In the genomic region with DNA sequence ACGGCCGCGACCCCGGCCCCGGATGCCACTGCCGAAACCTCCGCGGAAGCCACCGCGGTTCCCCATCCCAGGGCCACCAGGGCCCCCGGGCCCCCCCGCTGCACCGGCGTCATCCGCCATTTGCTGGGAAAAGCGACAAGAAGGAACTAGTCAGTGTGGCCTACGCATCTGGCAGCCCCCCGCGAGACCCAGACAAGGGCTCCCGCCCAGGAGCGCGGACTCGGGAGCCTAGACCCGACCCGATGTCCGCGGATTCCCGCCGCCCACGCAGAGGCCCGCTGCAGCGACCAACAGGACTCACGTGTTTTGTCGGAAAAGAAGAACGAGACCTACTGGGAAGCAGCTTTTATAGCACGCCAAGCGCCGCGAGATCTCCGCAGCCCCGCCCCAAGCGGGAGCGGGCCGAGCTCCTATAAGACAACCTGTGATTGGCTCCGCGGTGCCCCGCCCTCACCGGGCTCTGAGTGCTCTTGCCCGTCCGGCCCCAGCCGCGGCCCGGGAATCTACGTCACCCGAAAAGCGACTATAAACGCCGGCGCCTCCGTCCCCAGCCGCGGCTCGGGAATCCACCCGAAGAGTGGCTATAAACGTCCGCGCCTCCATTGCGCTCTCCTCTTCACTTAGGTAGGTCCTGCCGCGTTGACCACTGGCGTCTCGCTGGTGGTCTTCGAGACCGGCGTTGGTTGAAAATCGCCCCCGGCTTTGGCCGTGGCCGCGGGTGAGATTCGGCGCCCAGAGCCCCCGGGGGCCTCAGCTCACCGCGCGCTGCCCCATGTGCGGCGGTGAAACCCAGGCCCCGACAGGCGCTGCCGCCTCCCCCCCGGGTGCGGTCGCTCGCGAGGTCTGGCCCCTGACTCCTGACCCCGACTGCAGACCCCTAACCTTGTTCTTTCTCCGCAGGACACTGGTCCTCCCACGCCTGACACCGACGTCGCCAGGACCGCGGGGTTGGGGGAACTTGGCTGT, we compare ENCODE assay signal across 1 cellular context.
TF ChIP-seq lines count a peak whose summit lies in the region.

A gene (minus strand): TSS at position 321 of the 966 bp plus-strand sequence. CDS start 201 bp downstream, at position 120.

TF ChIP-seq in HepG2, 621 proteins besides CTCF, POLR2A, EP300 and RAD21 (continued from another document and continues in another):
- TF ChIP-seq, protein P1, sequence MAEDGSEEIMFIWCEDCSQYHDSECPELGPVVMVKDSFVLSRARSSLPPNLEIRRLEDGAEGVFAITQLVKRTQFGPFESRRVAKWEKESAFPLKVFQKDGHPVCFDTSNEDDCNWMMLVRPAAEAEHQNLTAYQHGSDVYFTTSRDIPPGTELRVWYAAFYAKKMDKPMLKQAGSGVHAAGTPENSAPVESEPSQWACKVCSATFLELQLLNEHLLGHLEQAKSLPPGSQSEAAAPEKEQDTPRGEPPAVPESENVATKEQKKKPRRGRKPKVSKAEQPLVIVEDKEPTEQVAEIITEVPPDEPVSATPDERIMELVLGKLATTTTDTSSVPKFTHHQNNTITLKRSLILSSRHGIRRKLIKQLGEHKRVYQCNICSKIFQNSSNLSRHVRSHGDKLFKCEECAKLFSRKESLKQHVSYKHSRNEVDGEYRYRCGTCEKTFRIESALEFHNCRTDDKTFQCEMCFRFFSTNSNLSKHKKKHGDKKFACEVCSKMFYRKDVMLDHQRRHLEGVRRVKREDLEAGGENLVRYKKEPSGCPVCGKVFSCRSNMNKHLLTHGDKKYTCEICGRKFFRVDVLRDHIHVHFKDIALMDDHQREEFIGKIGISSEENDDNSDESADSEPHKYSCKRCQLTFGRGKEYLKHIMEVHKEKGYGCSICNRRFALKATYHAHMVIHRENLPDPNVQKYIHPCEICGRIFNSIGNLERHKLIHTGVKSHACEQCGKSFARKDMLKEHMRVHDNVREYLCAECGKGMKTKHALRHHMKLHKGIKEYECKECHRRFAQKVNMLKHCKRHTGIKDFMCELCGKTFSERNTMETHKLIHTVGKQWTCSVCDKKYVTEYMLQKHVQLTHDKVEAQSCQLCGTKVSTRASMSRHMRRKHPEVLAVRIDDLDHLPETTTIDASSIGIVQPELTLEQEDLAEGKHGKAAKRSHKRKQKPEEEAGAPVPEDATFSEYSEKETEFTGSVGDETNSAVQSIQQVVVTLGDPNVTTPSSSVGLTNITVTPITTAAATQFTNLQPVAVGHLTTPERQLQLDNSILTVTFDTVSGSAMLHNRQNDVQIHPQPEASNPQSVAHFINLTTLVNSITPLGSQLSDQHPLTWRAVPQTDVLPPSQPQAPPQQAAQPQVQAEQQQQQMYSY (CRISPR knock-in tag; IDR thresholded peaks at IDR 0.05), result 0 out of 2 replicates have a peak, but pooled peaks have one; percentile 47
- TF ChIP-seq ZNF251 (CRISPR knock-in tag; IDR thresholded peaks at IDR 0.05) (no peak), EZH2 (conservative IDR thresholded peaks at IDR 0.05; ENCODE audit: low read depth, low read length) (no peak), ZNF878 (CRISPR knock-in tag; IDR thresholded peaks at IDR 0.05) (0 out of 2 replicates have a peak, but pooled peaks have one; percentile 3), SRY (CRISPR knock-in tag; IDR thresholded peaks at IDR 0.05) (peak; percentile 92), TP53 (CRISPR knock-in tag; conservative IDR thresholded peaks at IDR 0.05) (peak; percentile 81; the same call in 1 of the 2 replicates), ZNF75D (CRISPR knock-in tag; IDR thresholded peaks at IDR 0.05; ENCODE audit: borderline replicate concordance) (no peak), ZNF235 (CRISPR knock-in tag; IDR thresholded peaks at IDR 0.05; ENCODE audit: borderline replicate concordance) (peak; percentile 79; the same call in 1 of the 2 replicates), CENPX (CRISPR knock-in tag; IDR thresholded peaks at IDR 0.05) (no peak), MEIS1 (CRISPR knock-in tag; IDR thresholded peaks at IDR 0.05; ENCODE audit: borderline replicate concordance) (no peak), FOXA1 (IDR thresholded peaks at IDR 0.05) (no peak), FOXA1 (CRISPR knock-in tag; IDR thresholded peaks at IDR 0.05) (no peak), ZNF790 (CRISPR knock-in tag; IDR thresholded peaks at IDR 0.05; ENCODE audit: borderline replicate concordance) (peak; percentile 91; the same call in 1 of the 2 replicates), ATF1 (CRISPR knock-in tag; IDR thresholded peaks at IDR 0.05) (peak; percentile 96), ARID2 (CRISPR knock-in tag; IDR thresholded peaks at IDR 0.05; ENCODE audit: borderline replicate concordance) (no peak), YEATS2 (CRISPR knock-in tag; IDR thresholded peaks at IDR 0.05; ENCODE audit: borderline replicate concordance) (peak; percentile 100), NFRKB (IDR thresholded peaks at IDR 0.05) (no peak), ZNF737 (CRISPR knock-in tag; IDR thresholded peaks at IDR 0.05; ENCODE audit: borderline replicate concordance) (no peak; the same call in 1 of the 2 replicates), SP4 (CRISPR knock-in tag; IDR thresholded peaks at IDR 0.05) (peak; percentile 77; the same call in 1 of the 2 replicates), ZNF761 (CRISPR knock-in tag; conservative IDR thresholded peaks at IDR 0.05) (0 out of 2 replicates have a peak, but pooled peaks have one; percentile 30), ZNF3 (CRISPR knock-in tag; IDR thresholded peaks at IDR 0.05) (no peak), ZIK1 (CRISPR knock-in tag; IDR thresholded peaks at IDR 0.05; ENCODE audit: borderline replicate concordance, low read depth) (peak; percentile 49; the same call in 1 of the 2 replicates), SMAD1 (CRISPR knock-in tag; IDR thresholded peaks at IDR 0.05; ENCODE audit: borderline replicate concordance, low read depth) (no peak), HCFC1 (IDR thresholded peaks at IDR 0.05; ENCODE audit: low read depth, low read length) (peak; percentile 63), CHD2 (IDR thresholded peaks at IDR 0.05; ENCODE audit: low read depth, low read length) (peak; percentile 95), ZFAT (CRISPR knock-in tag; conservative IDR thresholded peaks at IDR 0.05) (no peak), PLRG1 (conservative IDR thresholded peaks at IDR 0.05) (no peak), HOXA3 (CRISPR knock-in tag; IDR thresholded peaks at IDR 0.05) (peak; percentile 61), AKAP8 (CRISPR knock-in tag; IDR thresholded peaks at IDR 0.05) (no peak), PCBP2 (optimal IDR thresholded peaks at IDR 0.05; ENCODE audit: low read depth, low read length, poor library complexity, severe bottlenecking) (no peak), PAF1 (CRISPR knock-in tag; IDR thresholded peaks at IDR 0.05) (no peak), ZSCAN29 (CRISPR knock-in tag; conservative IDR thresholded peaks at IDR 0.05) (no peak), ZNF788 (CRISPR knock-in tag; IDR thresholded peaks at IDR 0.05; ENCODE audit: borderline replicate concordance) (peak; percentile 75; the same call in 1 of the 2 replicates), MAFG (CRISPR knock-in tag; IDR thresholded peaks at IDR 0.05) (no peak), ZNF605 (CRISPR knock-in tag; IDR thresholded peaks at IDR 0.05) (peak; percentile 23; the same call in 1 of the 2 replicates), HDAC1 (CRISPR knock-in tag; IDR thresholded peaks at IDR 0.05) (peak; percentile 87), ZNF441 (CRISPR knock-in tag; IDR thresholded peaks at IDR 0.05; ENCODE audit: borderline replicate concordance) (no peak), KDM5A (IDR thresholded peaks at IDR 0.05; ENCODE audit: borderline replicate concordance, low read length) (peak; percentile 76), SYNCRIP (IDR thresholded peaks at IDR 0.05; ENCODE audit: insufficient read depth, low read depth, low read length) (no peak), WIZ (CRISPR knock-in tag; IDR thresholded peaks at IDR 0.05) (no peak), ONECUT2 (CRISPR knock-in tag; IDR thresholded peaks at IDR 0.05) (no peak), ZNF567 (CRISPR knock-in tag; IDR thresholded peaks at IDR 0.05; ENCODE audit: borderline replicate concordance) (0 out of 2 replicates have a peak, but pooled peaks have one; percentile 32), ARNTL (CRISPR knock-in tag; IDR thresholded peaks at IDR 0.05) (peak; percentile 82)
- TF ChIP-seq, protein P2, sequence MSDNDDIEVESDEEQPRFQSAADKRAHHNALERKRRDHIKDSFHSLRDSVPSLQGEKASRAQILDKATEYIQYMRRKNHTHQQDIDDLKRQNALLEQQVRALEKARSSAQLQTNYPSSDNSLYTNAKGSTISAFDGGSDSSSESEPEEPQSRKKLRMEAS (IDR thresholded peaks at IDR 0.05), result peak; percentile 92
- TF ChIP-seq, protein P3, sequence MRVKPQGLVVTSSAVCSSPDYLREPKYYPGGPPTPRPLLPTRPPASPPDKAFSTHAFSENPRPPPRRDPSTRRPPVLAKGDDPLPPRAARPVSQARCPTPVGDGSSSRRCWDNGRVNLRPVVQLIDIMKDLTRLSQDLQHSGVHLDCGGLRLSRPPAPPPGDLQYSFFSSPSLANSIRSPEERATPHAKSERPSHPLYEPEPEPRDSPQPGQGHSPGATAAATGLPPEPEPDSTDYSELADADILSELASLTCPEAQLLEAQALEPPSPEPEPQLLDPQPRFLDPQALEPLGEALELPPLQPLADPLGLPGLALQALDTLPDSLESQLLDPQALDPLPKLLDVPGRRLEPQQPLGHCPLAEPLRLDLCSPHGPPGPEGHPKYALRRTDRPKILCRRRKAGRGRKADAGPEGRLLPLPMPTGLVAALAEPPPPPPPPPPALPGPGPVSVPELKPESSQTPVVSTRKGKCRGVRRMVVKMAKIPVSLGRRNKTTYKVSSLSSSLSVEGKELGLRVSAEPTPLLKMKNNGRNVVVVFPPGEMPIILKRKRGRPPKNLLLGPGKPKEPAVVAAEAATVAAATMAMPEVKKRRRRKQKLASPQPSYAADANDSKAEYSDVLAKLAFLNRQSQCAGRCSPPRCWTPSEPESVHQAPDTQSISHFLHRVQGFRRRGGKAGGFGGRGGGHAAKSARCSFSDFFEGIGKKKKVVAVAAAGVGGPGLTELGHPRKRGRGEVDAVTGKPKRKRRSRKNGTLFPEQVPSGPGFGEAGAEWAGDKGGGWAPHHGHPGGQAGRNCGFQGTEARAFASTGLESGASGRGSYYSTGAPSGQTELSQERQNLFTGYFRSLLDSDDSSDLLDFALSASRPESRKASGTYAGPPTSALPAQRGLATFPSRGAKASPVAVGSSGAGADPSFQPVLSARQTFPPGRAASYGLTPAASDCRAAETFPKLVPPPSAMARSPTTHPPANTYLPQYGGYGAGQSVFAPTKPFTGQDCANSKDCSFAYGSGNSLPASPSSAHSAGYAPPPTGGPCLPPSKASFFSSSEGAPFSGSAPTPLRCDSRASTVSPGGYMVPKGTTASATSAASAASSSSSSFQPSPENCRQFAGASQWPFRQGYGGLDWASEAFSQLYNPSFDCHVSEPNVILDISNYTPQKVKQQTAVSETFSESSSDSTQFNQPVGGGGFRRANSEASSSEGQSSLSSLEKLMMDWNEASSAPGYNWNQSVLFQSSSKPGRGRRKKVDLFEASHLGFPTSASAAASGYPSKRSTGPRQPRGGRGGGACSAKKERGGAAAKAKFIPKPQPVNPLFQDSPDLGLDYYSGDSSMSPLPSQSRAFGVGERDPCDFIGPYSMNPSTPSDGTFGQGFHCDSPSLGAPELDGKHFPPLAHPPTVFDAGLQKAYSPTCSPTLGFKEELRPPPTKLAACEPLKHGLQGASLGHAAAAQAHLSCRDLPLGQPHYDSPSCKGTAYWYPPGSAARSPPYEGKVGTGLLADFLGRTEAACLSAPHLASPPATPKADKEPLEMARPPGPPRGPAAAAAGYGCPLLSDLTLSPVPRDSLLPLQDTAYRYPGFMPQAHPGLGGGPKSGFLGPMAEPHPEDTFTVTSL (CRISPR knock-in tag; IDR thresholded peaks at IDR 0.05; ENCODE audit: borderline replicate concordance), result peak; percentile 36; the same call in 1 of the 2 replicates
- TF ChIP-seq, protein P4, sequence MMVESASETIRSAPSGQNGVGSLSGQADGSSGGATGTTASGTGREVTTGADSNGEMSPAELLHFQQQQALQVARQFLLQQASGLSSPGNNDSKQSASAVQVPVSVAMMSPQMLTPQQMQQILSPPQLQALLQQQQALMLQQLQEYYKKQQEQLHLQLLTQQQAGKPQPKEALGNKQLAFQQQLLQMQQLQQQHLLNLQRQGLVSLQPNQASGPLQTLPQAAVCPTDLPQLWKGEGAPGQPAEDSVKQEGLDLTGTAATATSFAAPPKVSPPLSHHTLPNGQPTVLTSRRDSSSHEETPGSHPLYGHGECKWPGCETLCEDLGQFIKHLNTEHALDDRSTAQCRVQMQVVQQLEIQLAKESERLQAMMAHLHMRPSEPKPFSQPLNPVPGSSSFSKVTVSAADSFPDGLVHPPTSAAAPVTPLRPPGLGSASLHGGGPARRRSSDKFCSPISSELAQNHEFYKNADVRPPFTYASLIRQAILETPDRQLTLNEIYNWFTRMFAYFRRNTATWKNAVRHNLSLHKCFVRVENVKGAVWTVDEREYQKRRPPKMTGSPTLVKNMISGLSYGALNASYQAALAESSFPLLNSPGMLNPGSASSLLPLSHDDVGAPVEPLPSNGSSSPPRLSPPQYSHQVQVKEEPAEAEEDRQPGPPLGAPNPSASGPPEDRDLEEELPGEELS (CRISPR knock-in tag; IDR thresholded peaks at IDR 0.05), result peak; percentile 36; the same call in 1 of the 2 replicates
- TF ChIP-seq, protein P5, sequence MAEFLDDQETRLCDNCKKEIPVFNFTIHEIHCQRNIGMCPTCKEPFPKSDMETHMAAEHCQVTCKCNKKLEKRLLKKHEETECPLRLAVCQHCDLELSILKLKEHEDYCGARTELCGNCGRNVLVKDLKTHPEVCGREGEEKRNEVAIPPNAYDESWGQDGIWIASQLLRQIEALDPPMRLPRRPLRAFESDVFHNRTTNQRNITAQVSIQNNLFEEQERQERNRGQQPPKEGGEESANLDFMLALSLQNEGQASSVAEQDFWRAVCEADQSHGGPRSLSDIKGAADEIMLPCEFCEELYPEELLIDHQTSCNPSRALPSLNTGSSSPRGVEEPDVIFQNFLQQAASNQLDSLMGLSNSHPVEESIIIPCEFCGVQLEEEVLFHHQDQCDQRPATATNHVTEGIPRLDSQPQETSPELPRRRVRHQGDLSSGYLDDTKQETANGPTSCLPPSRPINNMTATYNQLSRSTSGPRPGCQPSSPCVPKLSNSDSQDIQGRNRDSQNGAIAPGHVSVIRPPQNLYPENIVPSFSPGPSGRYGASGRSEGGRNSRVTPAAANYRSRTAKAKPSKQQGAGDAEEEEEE (CRISPR knock-in tag; IDR thresholded peaks at IDR 0.05; ENCODE audit: borderline replicate concordance), result no peak
- TF ChIP-seq, protein P6, sequence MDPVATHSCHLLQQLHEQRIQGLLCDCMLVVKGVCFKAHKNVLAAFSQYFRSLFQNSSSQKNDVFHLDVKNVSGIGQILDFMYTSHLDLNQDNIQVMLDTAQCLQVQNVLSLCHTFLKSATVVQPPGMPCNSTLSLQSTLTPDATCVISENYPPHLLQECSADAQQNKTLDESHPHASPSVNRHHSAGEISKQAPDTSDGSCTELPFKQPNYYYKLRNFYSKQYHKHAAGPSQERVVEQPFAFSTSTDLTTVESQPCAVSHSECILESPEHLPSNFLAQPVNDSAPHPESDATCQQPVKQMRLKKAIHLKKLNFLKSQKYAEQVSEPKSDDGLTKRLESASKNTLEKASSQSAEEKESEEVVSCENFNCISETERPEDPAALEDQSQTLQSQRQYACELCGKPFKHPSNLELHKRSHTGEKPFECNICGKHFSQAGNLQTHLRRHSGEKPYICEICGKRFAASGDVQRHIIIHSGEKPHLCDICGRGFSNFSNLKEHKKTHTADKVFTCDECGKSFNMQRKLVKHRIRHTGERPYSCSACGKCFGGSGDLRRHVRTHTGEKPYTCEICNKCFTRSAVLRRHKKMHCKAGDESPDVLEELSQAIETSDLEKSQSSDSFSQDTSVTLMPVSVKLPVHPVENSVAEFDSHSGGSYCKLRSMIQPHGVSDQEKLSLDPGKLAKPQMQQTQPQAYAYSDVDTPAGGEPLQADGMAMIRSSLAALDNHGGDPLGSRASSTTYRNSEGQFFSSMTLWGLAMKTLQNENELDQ (CRISPR knock-in tag; IDR thresholded peaks at IDR 0.05; ENCODE audit: borderline replicate concordance), result no peak
